ENCODE assay signal across 8 cellular contexts in the genomic region with DNA sequence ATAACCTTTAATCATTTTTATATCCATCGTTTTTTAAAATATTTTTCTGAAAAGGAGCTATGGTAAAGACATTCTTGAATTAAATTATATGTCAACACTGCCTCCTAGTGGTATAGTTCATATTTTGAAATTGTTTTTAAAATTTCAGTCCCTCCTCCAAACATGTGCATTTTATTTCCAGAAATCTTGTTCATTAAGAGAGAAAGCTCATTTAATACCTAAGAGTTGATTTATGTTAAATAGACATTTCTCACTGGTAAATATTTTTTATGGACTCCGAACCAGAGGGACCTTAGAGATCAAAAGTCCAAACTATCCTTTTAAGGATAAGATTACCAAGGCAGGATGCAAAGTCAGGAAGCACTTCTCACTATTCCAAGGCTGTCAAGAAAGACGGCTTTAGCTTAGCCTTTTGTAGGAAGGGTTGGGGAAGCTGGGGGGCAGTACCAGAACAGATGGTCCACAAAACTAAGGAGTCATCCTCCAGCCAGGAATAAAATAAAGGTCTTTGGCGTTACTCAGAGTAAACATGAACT. TPM values are rescaled to one million over a fixed set of nuclear protein-coding genes. Genes with fewer than 3 reads are reported as not detected.
DNase-seq lines count a peak whose midpoint lies in the region; ATAC-seq, FAIRE-seq and TF ChIP-seq lines count a peak whose summit lies in the region.

No MANE protein-coding gene starts in this region.

- peak overlapping the region; percentile 44 for H3K27ac Mint-ChIP-seq in activated T-cell treated with anti-CD3 and anti-CD28 coated beads, Interleukin-2, amount 50 U/mL, for 24 hours
- peak overlapping the region; percentile 13 for H3K27ac Mint-ChIP-seq in astrocyte (ENCODE audit: unreplicated experiment)

- DNase-seq in activated T-cell treated with anti-CD3 and anti-CD28 coated beads, Interleukin-2, amount 50 U/mL, for 24 hours = no peak
- no peak for DNase-seq in activated T-cell treated with anti-CD3 and anti-CD28 coated beads for 4 hours
- DNase-seq in NCI-H226 = peak; percentile 9
- DNase-seq in astrocyte (ENCODE audit: low read depth) = peak; percentile 8
- DNase-seq in right atrium auricular region (ENCODE audit: low spot score) = no peak
- DNase-seq in gastrocnemius medialis = no peak

- H3K27me3 Mint-ChIP-seq in activated T-cell treated with anti-CD3 and anti-CD28 coated beads, Interleukin-2, amount 50 U/mL, for 24 hours = no peaks in the 10 kb centered on the region
- peaks cover 4% of the 10 kb centered on the region for H3K27me3 Mint-ChIP-seq in astrocyte (ENCODE audit: low read depth, unreplicated experiment)

- no peaks in the 10 kb centered on the region for H3K36me3 Mint-ChIP-seq in activated T-cell treated with anti-CD3 and anti-CD28 coated beads, Interleukin-2, amount 50 U/mL, for 24 hours (ENCODE audit: low read depth)
- H3K36me3 Mint-ChIP-seq in astrocyte (ENCODE audit: low read depth, unreplicated experiment) = no peaks in the 10 kb centered on the region

- in situ Hi-C loops in gastrocnemius medialis (cut with MboI; ENCODE audit: low sequenced_read_pairs in 4 of 4) = loop anchor here (5.0 to 25.0 kb wide), 5 partner anchors 108 to 332 kb away; no protein-coding TSS in a partner anchor

- intact Hi-C loops in gastrocnemius medialis (cut with DNase I; ENCODE audit: low total_unique reads) = loop anchor here (1.0 to 10.0 kb wide), 4 partner anchors 108 to 331 kb away; no protein-coding TSS in a partner anchor

- peaks cover 18% of the 10 kb centered on the region for H3K4me1 Mint-ChIP-seq in activated T-cell treated with anti-CD3 and anti-CD28 coated beads, Interleukin-2, amount 50 U/mL, for 24 hours (ENCODE audit: low read depth)
- H3K4me1 Mint-ChIP-seq in astrocyte (ENCODE audit: low read depth, unreplicated experiment) = peaks cover 2% of the 10 kb centered on the region

- no peaks in the 10 kb centered on the region for H4K20me1 ChIP-seq in astrocyte (ENCODE audit: insufficient read depth, low read length)

- peak overlapping the region; percentile 90 for H3K4me2 ChIP-seq in astrocyte (ENCODE audit: low read length)

- no peak for TF ChIP-seq POLR2A in gastrocnemius medialis (IDR thresholded peaks at IDR 0.05)

- no peak overlapping the region for H3K27ac ChIP-seq in astrocyte (ENCODE audit: low read depth, low read length)
- peak overlapping the region; percentile 53 to 55 for H3K27ac ChIP-seq in right atrium auricular region
- H3K27ac ChIP-seq in gastrocnemius medialis = peak overlapping the region; percentile 25 to 71 (median 50)

- H3K27me3 ChIP-seq in astrocyte (ENCODE audit: insufficient read depth, low read length) (no peaks in the 10 kb centered on the region), right atrium auricular region (no peaks in the 10 kb centered on the region), gastrocnemius medialis (no peaks in the 10 kb centered on the region)

- H3K36me3 ChIP-seq in astrocyte (ENCODE audit: insufficient read depth, low read length) (no peaks in the 10 kb centered on the region), right atrium auricular region (no peaks in the 10 kb centered on the region), gastrocnemius medialis (no peaks in the 10 kb centered on the region)

- H3K4me3 Mint-ChIP-seq in activated T-cell treated with anti-CD3 and anti-CD28 coated beads, Interleukin-2, amount 50 U/mL, for 24 hours = peak overlapping the region; percentile 48
- H3K4me3 Mint-ChIP-seq in astrocyte (ENCODE audit: unreplicated experiment) = peak overlapping the region; percentile 71

- no peaks in the 10 kb centered on the region for H3K9me3 ChIP-seq in astrocyte (ENCODE audit: insufficient read depth, low read depth, low read length)
- no peaks in the 10 kb centered on the region for H3K9me3 ChIP-seq in right atrium auricular region
- H3K9me3 ChIP-seq in gastrocnemius medialis = no peaks in the 10 kb centered on the region

- H3K9me3 Mint-ChIP-seq in activated T-cell treated with anti-CD3 and anti-CD28 coated beads, Interleukin-2, amount 50 U/mL, for 24 hours = no peaks in the 10 kb centered on the region
- H3K9me3 Mint-ChIP-seq in astrocyte (ENCODE audit: unreplicated experiment) = no peaks in the 10 kb centered on the region

- H2AFZ ChIP-seq in astrocyte (ENCODE audit: low read depth, low read length) = peak overlapping the region; percentile 42

- ATAC-seq in gastrocnemius medialis = peak in 1 of 2 donors; percentile 24
- no peak for ATAC-seq in HG02981 (IDR thresholded peaks at IDR 0.05; ENCODE audit: unreplicated experiment)
- ATAC-seq in HG03469 (IDR thresholded peaks at IDR 0.05; ENCODE audit: unreplicated experiment) = no peak

- H3K79me2 ChIP-seq in astrocyte (ENCODE audit: insufficient read depth, low read length) = no peaks in the 10 kb centered on the region

- TF ChIP-seq CTCF in astrocyte (IDR thresholded peaks at IDR 0.05; ENCODE audit: insufficient read depth, low read depth, low read length) (peak; percentile 33), right atrium auricular region (IDR thresholded peaks at IDR 0.05) (peak; percentile 32 to 54), gastrocnemius medialis (IDR thresholded peaks at IDR 0.05 in 4 of 5, conservative IDR thresholded peaks at IDR 0.05 in 1 of 5) (peak in 4 of 5 experiments; percentile 7 to 53 (median 44))

- FAIRE-seq in astrocyte (lab: Jason Lieb, UNC) = peak; percentile 55

- H3K4me1 ChIP-seq in astrocyte (ENCODE audit: insufficient read depth, low read length) (peaks cover 4% of the 10 kb centered on the region), right atrium auricular region (peaks cover 0 to 12% of the 10 kb centered on the region in 2 donors), gastrocnemius medialis (peaks cover 4 to 5% of the 10 kb centered on the region in 2 donors)

- peak overlapping the region; percentile 46 for H3K4me3 ChIP-seq in astrocyte (ENCODE audit: insufficient read depth, low read depth, low read length)
- H3K4me3 ChIP-seq in right atrium auricular region = peak overlapping the region in 1 of 2 donors; percentile 32
- H3K4me3 ChIP-seq in gastrocnemius medialis = peak overlapping the region; percentile 34 to 48 (median 40)

- peak overlapping the region; percentile 75 for H3K9ac ChIP-seq in astrocyte (ENCODE audit: low read length)

RNA-seq across cellular contexts. Expression of a gene that starts 21.6 kb away (rescaled TPM):
- total RNA-seq in astrocyte (not detected in 2 replicates), right atrium auricular region (not detected), gastrocnemius medialis (1 to 10 TPM in 1 of 4 donors, under 1 TPM in 2, not detected in 1; 0.66 to 1.0 (median 0.91) TPM)

Comparison
In these comparisons a context has a peak if more than half of its experiments do, and no peak if none do; other contexts are left out.
1. DNase-seq: peak in NCI-H226 (single experiment) and astrocyte (single experiment); none in activated T-cell treated with anti-CD3 and anti-CD28 coated beads, Interleukin-2, amount 50 U/mL, for 24 hours (single experiment), activated T-cell treated with anti-CD3 and anti-CD28 coated beads for 4 hours (single experiment), right atrium auricular region (single experiment) and gastrocnemius medialis (0 of 2).
2. Peak in every context shown above with its lines, with median percentiles within 50 percentile points of each other: CTCF ChIP-seq.